ENCODE assay signal across 16 cellular contexts in the genomic region with DNA sequence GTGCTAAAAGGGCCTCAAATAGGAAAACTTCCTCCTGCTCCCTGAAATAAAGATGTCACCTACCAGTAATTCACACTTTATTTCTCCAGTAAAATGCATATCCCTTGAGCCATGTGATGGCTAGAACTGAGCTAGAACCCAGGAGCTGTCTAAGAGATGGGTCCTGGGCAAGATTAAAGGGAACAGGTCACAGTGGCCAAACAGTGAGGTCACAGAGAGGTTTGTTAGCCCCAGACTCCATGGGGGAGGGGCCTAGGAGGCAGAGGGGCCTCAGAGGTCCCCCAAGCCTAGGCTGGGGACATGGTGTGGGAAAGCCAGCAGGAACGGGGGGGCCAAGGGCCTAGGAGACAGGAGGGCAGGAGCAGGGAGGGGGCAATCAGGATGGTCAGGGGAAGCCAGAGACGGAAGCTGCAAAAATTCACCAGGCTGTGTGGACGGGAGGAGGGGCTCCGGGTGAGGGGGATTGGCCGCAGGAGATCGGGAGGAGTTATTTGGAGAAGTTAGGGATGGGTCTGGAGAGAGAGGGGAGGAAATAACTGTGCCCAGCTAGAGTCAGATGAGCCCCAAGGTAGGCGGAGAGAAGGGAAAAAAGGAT. TPM values are rescaled to one million over a fixed set of nuclear protein-coding genes. Genes with fewer than 3 reads are reported as not detected.
A peak's percentile ranks its signal among the peaks of the same experiment; 100 is the strongest.
DNase-seq lines count a peak whose midpoint lies in the region; ATAC-seq and TF ChIP-seq lines count a peak whose summit lies in the region.
"Had no signal": no experiment of that assay in that cellular context is flagged by ENCODE, and none has a peak within 500 bp of the region (broad histone marks: within the 10 kb centered on the region; RNA-seq: fewer than 3 reads in every experiment).

No MANE protein-coding gene starts in this region.

- peaks cover 35% of the 10 kb centered on the region for H3K27me3 ChIP-seq in GM23338 (ENCODE audit: insufficient read depth)

- H3F3A ChIP-seq in GM23338 (replicated peaks; ENCODE audit: low read depth), result peaks cover 12% of the 10 kb centered on the region

- H3K79me2 ChIP-seq in GM23338 (replicated peaks; ENCODE audit: insufficient read depth), result peaks cover 7% of the 10 kb centered on the region; the same call in 1 of the 2 replicates

- DNase-seq in GM23338 (ENCODE audit: low spot score), result peak; percentile 62
- DNase-seq in NCI-H2107 treated with DMSO at 0.1 percent for 48 hours (lab: John Stamatoyannopoulos, UW; ENCODE audit: unreplicated experiment), result no peak
- DNase-seq in RWPE1 (ENCODE audit: low spot score), result no peak
- DNase-seq: activated CD4-positive, alpha-beta T cell treated with anti-CD3 and anti-CD28 coated beads, Interleukin-2, amount 10 ng/mL, durations not matched to agents 7 days and 5 days; activated naive CD4-positive, alpha-beta T cell treated with Interleukin-2 at 50 U/mL for 16 hours; islet precursor cell; midbrain; NCI-H2107; PC-9 had no signal

- H3K36me3 ChIP-seq in GM23338 (ENCODE audit: insufficient read depth), result no peaks in the 10 kb centered on the region
- H3K36me3 ChIP-seq: thoracic aorta had no signal

- TF ChIP-seq CTCF in GM23338 (conservative IDR thresholded peaks at IDR 0.05; ENCODE audit: low read depth in 2 of 2) (no peak), brain (conservative IDR thresholded peaks at IDR 0.05) (no peak), nephron (IDR thresholded peaks at IDR 0.05; ENCODE audit: unreplicated experiment in 3 of 3) (no peak), RWPE1 (conservative IDR thresholded peaks at IDR 0.05; ENCODE audit: low read depth) (no peak)

- H3K9me3 Mint-ChIP-seq in GM23338 (no peaks in the 10 kb centered on the region; the same call in 2 of the 3 replicates), brain (no peaks in the 10 kb centered on the region), nephron (no peaks in the 10 kb centered on the region)
- H3K9me3 Mint-ChIP-seq: activated CD4-positive, alpha-beta T cell treated with anti-CD3 and anti-CD28 coated beads, Interleukin-2, amount 10 ng/mL, durations not matched to agents 7 days and 5 days had no signal

- CTCF ChIA-PET in RWPE1 (lab: Yijun Ruan, JAX), result interaction anchor here (0.6 to 1.1 kb wide), 3 partner anchors 16 to 134 kb away, joined by 4 to 5 read pairs (median 4); no protein-coding TSS in a partner anchor

- H3K9me2 ChIP-seq in GM23338 (ENCODE audit: insufficient read depth), result no peaks in the 10 kb centered on the region

- H3K4me3 ChIP-seq in GM23338, result peak overlapping the region; percentile 49
- H3K4me3 ChIP-seq: GM12878, PC-9, skin epidermis had no signal

- no peak overlapping the region for H3K27ac Mint-ChIP-seq in GM23338
- H3K27ac Mint-ChIP-seq in brain, result peak overlapping the region in 1 of 5 experiments; percentile 14
- peak overlapping the region; percentile 94 to 96 (median 94) for H3K27ac Mint-ChIP-seq in nephron
- H3K27ac Mint-ChIP-seq: activated CD4-positive, alpha-beta T cell treated with anti-CD3 and anti-CD28 coated beads, Interleukin-2, amount 10 ng/mL, durations not matched to agents 7 days and 5 days had no signal

- H3K36me3 Mint-ChIP-seq in GM23338 (ENCODE audit: low read depth) (peaks cover 8% of the 10 kb centered on the region; the same call in 2 of the 3 replicates), brain (no peaks in the 10 kb centered on the region), nephron (ENCODE audit: low read depth) (peaks cover 6% of the 10 kb centered on the region)

- peaks cover 29% of the 10 kb centered on the region for H3K4me1 ChIP-seq in GM23338 (ENCODE audit: insufficient read depth)

- H3K4me3 Mint-ChIP-seq in GM23338 (peak overlapping the region; percentile 52), brain (peak overlapping the region in 4 of 5 experiments; percentile 27 to 68 (median 56)), nephron (peak overlapping the region; percentile 69 to 87 (median 86))
- H3K4me3 Mint-ChIP-seq: activated CD4-positive, alpha-beta T cell treated with anti-CD3 and anti-CD28 coated beads, Interleukin-2, amount 10 ng/mL, durations not matched to agents 7 days and 5 days had no signal

- H2AFZ ChIP-seq in GM23338, result no peak overlapping the region
- H2AFZ ChIP-seq: PC-9 had no signal

- ATAC-seq in GM23338 (no peak), HG02870 (IDR thresholded peaks at IDR 0.05; ENCODE audit: unreplicated experiment) (no peak)
- ATAC-seq: GM12878, SK-N-SH treated with all-trans-retinoic acid at 6 μM for 48 hours had no signal

- peaks cover 25% of the 10 kb centered on the region for H3K4me1 Mint-ChIP-seq in GM23338
- peaks cover 31% of the 10 kb centered on the region for H3K4me1 Mint-ChIP-seq in brain
- H3K4me1 Mint-ChIP-seq in nephron, result peaks cover 26% of the 10 kb centered on the region

- H3K27ac ChIP-seq in GM23338 (ENCODE audit: low read depth), result no peak overlapping the region
- no peak overlapping the region for H3K27ac ChIP-seq in RWPE1
- H3K27ac ChIP-seq: PC-9, thoracic aorta had no signal

- POLR2A ChIA-PET in RWPE1 (lab: Yijun Ruan, JAX; ENCODE audit: low non-redundant PET), result no interaction called here

- H3K4me2 ChIP-seq in GM23338, result peak overlapping the region; percentile 84
- H3K4me2 ChIP-seq: PC-9 had no signal

- H4K20me1 ChIP-seq in GM23338 (replicated peaks; ENCODE audit: insufficient read depth), result no peaks in the 10 kb centered on the region; the same call in 1 of the 2 replicates

- peaks cover 37% of the 10 kb centered on the region for H3K27me3 Mint-ChIP-seq in GM23338 (ENCODE audit: insufficient read depth, low read depth, poor library complexity)
- peaks cover 20% of the 10 kb centered on the region for H3K27me3 Mint-ChIP-seq in brain
- H3K27me3 Mint-ChIP-seq in nephron (ENCODE audit: low read depth), result no peaks in the 10 kb centered on the region

TF ChIP-seq in GM23338, 12 proteins besides CTCF, POLR2A, EP300 and RAD21 (continues in another document):
- TF ChIP-seq ZNF331 (CRISPR knock-in tag; IDR thresholded peaks at IDR 0.05; ENCODE audit: low read depth) (no peak), ZNF114 (CRISPR knock-in tag; IDR thresholded peaks at IDR 0.05) (no peak), EZH2 (IDR thresholded peaks at IDR 0.05; ENCODE audit: low read depth, unreplicated experiment) (no peak), CREB1 (CRISPR knock-in tag; IDR thresholded peaks at IDR 0.05; ENCODE audit: low read depth) (no peak), STAT1 (IDR thresholded peaks at IDR 0.05; ENCODE audit: unreplicated experiment) (no peak), POLR2AphosphoS5 (IDR thresholded peaks at IDR 0.05; ENCODE audit: low read depth) (no peak; the same call in 1 of the 2 replicates), JUNB (IDR thresholded peaks at IDR 0.05; ENCODE audit: unreplicated experiment) (no peak)

RNA-seq across cellular contexts. Expression of gene FBXO24, which starts 3.3 kb away (rescaled TPM):
- total RNA-seq in GM23338 (2014; rRNA removed; shearing (Covaris generic)), result 0.70 and 2.4 TPM in 2 replicates
- polyA plus RNA-seq in GM23338 (2016; fragmentation: Nextera tagmentation; extraction: Ambion mirVana) (0.82 and 2.1 TPM in 2 replicates), brain (ENCODE audit: insufficient read depth, low read depth, low replicate concordance) (0.53 TPM)
- total RNA-seq: thoracic aorta had no signal

RNA-seq across cellular contexts. Expression of gene LRCH4, which starts 3.5 kb away (rescaled TPM):
- total RNA-seq in GM23338 (2014; rRNA removed; shearing (Covaris generic)), result 51.0 and 51.5 TPM in 2 replicates
- polyA plus RNA-seq in GM23338 (2016; fragmentation: Nextera tagmentation; extraction: Ambion mirVana) (21.4 and 21.8 TPM in 2 replicates), brain (ENCODE audit: insufficient read depth, low read depth, low replicate concordance) (32.4 TPM)

RNA-seq across cellular contexts. Expression of gene PCOLCE, which starts 12.7 kb away (rescaled TPM):
- total RNA-seq in GM23338 (2014; rRNA removed; shearing (Covaris generic)), result 33.3 and 45.5 TPM in 2 replicates
- polyA plus RNA-seq in GM23338 (2016; fragmentation: Nextera tagmentation; extraction: Ambion mirVana) (70.4 and 81.2 TPM in 2 replicates), brain (ENCODE audit: insufficient read depth, low read depth, low replicate concordance) (24.2 TPM)

RNA-seq across cellular contexts. Expression of gene SAP25, which starts 15.7 kb away (rescaled TPM):
- 2.0 and 4.1 TPM in 2 replicates for total RNA-seq in GM23338 (2014; rRNA removed; shearing (Covaris generic))
- polyA plus RNA-seq in GM23338 (2016; fragmentation: Nextera tagmentation; extraction: Ambion mirVana) (3.8 and 3.9 TPM in 2 replicates), brain (ENCODE audit: insufficient read depth, low read depth, low replicate concordance) (0.81 TPM)

RNA-seq across cellular contexts. Expression of gene MOSPD3, which starts 22.9 kb away (rescaled TPM):
- 15.1 and 15.3 TPM in 2 replicates for total RNA-seq in GM23338 (2014; rRNA removed; shearing (Covaris generic))
- polyA plus RNA-seq in GM23338 (2016; fragmentation: Nextera tagmentation; extraction: Ambion mirVana) (18.6 and 23.5 TPM in 2 replicates), brain (ENCODE audit: insufficient read depth, low read depth, low replicate concordance) (47.9 TPM)
